ENCODE assay signal across 8 cellular contexts in the genomic region with DNA sequence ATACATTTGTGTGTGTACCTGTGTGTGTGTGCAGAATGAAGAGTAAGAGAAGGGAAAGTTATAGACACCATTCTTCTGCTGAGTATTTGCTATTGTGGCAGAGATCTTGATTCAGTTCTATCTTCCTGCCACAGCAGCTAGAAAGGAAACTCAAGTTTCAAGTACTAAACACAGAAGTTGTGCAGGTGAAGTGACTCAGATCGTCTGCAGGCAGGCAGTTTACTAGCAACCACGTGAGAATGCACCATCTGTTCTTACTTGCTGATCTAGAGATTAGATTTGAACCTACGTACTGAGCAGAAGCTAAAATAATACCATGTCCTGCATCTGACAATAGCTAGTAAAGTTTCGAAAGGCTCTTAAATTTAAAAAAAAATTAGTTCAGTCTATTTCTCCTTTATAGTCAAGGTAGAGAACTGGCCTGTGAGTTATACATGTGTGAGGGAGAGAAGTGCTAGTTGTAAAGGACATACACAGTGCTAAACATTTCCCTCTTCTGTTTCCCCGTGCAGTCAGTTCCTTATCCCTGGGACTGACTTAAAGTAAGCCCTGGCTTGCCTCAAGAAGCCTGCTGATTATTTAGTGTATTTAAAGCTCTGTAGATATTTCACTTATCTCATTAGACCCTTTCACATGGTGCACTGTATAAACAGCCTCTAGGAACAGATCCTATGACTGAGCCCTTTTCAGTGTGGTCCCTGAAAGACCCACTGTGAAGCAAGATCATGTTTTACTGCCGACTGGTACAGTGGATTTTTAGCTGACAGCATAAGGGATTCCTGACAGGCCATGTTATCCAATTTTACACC. TPM values are rescaled to one million over a fixed set of nuclear protein-coding genes. Genes with fewer than 3 reads are reported as not detected.
DNase-seq lines count a peak whose midpoint lies in the region; ATAC-seq lines count a peak whose summit lies in the region.

No MANE protein-coding gene starts in this region.

- DNase-seq in SIG-M5 treated with dmso at 0.1 percent for 504 hours (lab: John Stamatoyannopoulos, UW; ENCODE audit: unreplicated experiment) (peak; percentile 5), SIG-M5 (lab: John Stamatoyannopoulos, UW) (no peak), NCI-H524 (lab: John Stamatoyannopoulos, UW) (peak; percentile 72 to 87), hippocampal formation (lab: John Stamatoyannopoulos, UW) (no peak), NCI-H345 (lab: John Stamatoyannopoulos, UW) (no peak)
- DNase-seq in stimulated activated CD8-positive, alpha-beta memory T cell treated with anti-CD3 and anti-CD28 coated beads, Interleukin-4, amount 100 ng/mL, for 48 hours, result peak; percentile 23

- peak; percentile 85 for ATAC-seq in HG02610 (IDR thresholded peaks at IDR 0.05; ENCODE audit: unreplicated experiment)
- peak; percentile 68 for ATAC-seq in esophagus mucosa

RNA-seq across cellular contexts. Expression of a gene that starts 45.0 kb away (rescaled TPM):
- total RNA-seq in esophagus mucosa, result 0.48 TPM

Comparison
In these comparisons a context has a peak if more than half of its experiments do, and no peak if none do; other contexts are left out.
1. DNase-seq: peak in SIG-M5 treated with dmso at 0.1 percent for 504 hours (single experiment), NCI-H524 (2 of 2) and stimulated activated CD8-positive, alpha-beta memory T cell treated with anti-CD3 and anti-CD28 coated beads, Interleukin-4, amount 100 ng/mL, for 48 hours (single experiment); none in SIG-M5 (single experiment), hippocampal formation (0 of 2) and NCI-H345 (single experiment).